30 cellular contexts compared by ENCODE assay signal in genomic region chr11:56910785-56911184, GRCh38.
A peak's percentile ranks its signal among the peaks of the same experiment; 100 is the strongest.
DNase-seq lines count a peak whose midpoint lies in the region; ATAC-seq, FAIRE-seq and TF ChIP-seq lines count a peak whose summit lies in the region.
"Had no signal": no experiment of that assay in that cellular context is flagged by ENCODE, and none has a peak within 500 bp of the region (broad histone marks: within the 10 kb centered on the region; RNA-seq: fewer than 3 reads in every experiment).

No MANE protein-coding gene starts in this region.

- H3K36me3 Mint-ChIP-seq in T-helper 17 cell (ENCODE audit: low read depth), result no peaks in the 10 kb centered on the region
- H3K36me3 Mint-ChIP-seq: CD8-positive, alpha-beta memory T cell; IgD-negative memory B cell; natural killer cell had no signal

- no peaks in the 10 kb centered on the region for H3K4me1 Mint-ChIP-seq in T-helper 17 cell
- H3K4me1 Mint-ChIP-seq: activated B cell treated with CpG ODN at 0.5 μM for 24 hours; CD8-positive, alpha-beta memory T cell; IgD-negative memory B cell; natural killer cell; stimulated activated naive CD8-positive, alpha-beta T cell treated with anti-CD3 and anti-CD28 coated beads, Interleukin-15, amount 100 ng/mL, for 72 hours had no signal

- H3K27me3 ChIP-seq in bronchial epithelial cell (ENCODE audit: control insufficient read depth, insufficient read depth, low read length), result no peaks in the 10 kb centered on the region
- no peaks in the 10 kb centered on the region for H3K27me3 ChIP-seq in prostate gland (replicated peaks; ENCODE audit: insufficient read depth)
- H3K27me3 ChIP-seq: BE2C, brain microvascular endothelial cell had no signal

- intact Hi-C loops in prostate gland (cut with DNase I), result no loop called here

- H3K4me3 ChIP-seq in bronchial epithelial cell (ENCODE audit: low read depth, low read length) (no peak overlapping the region), prostate gland (no peak overlapping the region)
- H3K4me3 ChIP-seq: left ventricle myocardium inferior, skin epidermis had no signal

- no peaks in the 10 kb centered on the region for H3K4me1 ChIP-seq in prostate gland (replicated peaks)
- H3K4me1 ChIP-seq: BE2C, left ventricle myocardium inferior had no signal

- H3K27ac Mint-ChIP-seq in T-helper 17 cell, result no peak overlapping the region
- H3K27ac Mint-ChIP-seq: activated B cell treated with CpG ODN at 0.5 μM for 24 hours; CD8-positive, alpha-beta memory T cell; IgD-negative memory B cell; natural killer cell; stimulated activated naive CD8-positive, alpha-beta T cell treated with anti-CD3 and anti-CD28 coated beads, Interleukin-15, amount 100 ng/mL, for 72 hours had no signal

- H3K9me3 ChIP-seq in T-helper 17 cell (ENCODE audit: control insufficient read depth, low read length, poor library complexity, severe bottlenecking) (peaks cover 3% of the 10 kb centered on the region), prostate gland (no peaks in the 10 kb centered on the region)
- H3K9me3 ChIP-seq: BE2C had no signal

- DNase-seq in COLO829 (ENCODE audit: low spot score) (peak; percentile 86), RKO (ENCODE audit: low spot score) (peak; percentile 11), bronchial epithelial cell (ENCODE audit: low read depth) (peak; percentile 70), glomerular visceral epithelial cell (ENCODE audit: extremely low spot score) (peak; percentile 37), T-helper 17 cell (no peak), prostate gland (ENCODE audit: low spot score) (no peak)
- DNase-seq: activated B cell treated with CpG ODN at 0.5 μM for 24 hours; activated CD4-positive, alpha-beta T cell treated with anti-CD3 and anti-CD28 coated beads, Interleukin-2, amount 50 U/mL, for 4 hours; activated naive CD4-positive, alpha-beta T cell treated with Interleukin-2 at 50 U/mL for 16 hours; BE2C; brain microvascular endothelial cell; CD8-positive, alpha-beta memory T cell; DMS53; effector CD8-positive, alpha-beta T cell; left ventricle myocardium inferior; natural killer cell; NCI-H1105 treated with DMSO at 0.1 percent for 48 hours; NCI-H2029 treated with DMSO at 0.1 percent for 48 hours; occipital lobe; Right ventricle myocardium superior; stimulated activated naive CD8-positive, alpha-beta T cell treated with anti-CD3 and anti-CD28 coated beads, Interleukin-15, amount 100 ng/mL, for 72 hours; SW 1271; T1000 had no signal

- 35% methylated on average over 9 of the region's 9 CpGs for WGBS in prostate gland

- no peak overlapping the region for H3K4me3 Mint-ChIP-seq in T-helper 17 cell
- H3K4me3 Mint-ChIP-seq: activated B cell treated with CpG ODN at 0.5 μM for 24 hours; CD8-positive, alpha-beta memory T cell; IgD-negative memory B cell; natural killer cell; stimulated activated naive CD8-positive, alpha-beta T cell treated with anti-CD3 and anti-CD28 coated beads, Interleukin-15, amount 100 ng/mL, for 72 hours had no signal

- TF ChIP-seq POLR2A in prostate gland (IDR thresholded peaks at IDR 0.05), result no peak

- H3K36me3 ChIP-seq in bronchial epithelial cell (ENCODE audit: control insufficient read depth, insufficient read depth, low read length) (no peaks in the 10 kb centered on the region), prostate gland (no peaks in the 10 kb centered on the region)
- H3K36me3 ChIP-seq: BE2C, brain microvascular endothelial cell, left ventricle myocardium inferior had no signal

- H3K27ac ChIP-seq in prostate gland, result no peak overlapping the region
- H3K27ac ChIP-seq: brain microvascular endothelial cell, left ventricle myocardium inferior had no signal

- no peak for ATAC-seq in T-helper 17 cell
- ATAC-seq in HG03565 (IDR thresholded peaks at IDR 0.05; ENCODE audit: unreplicated experiment), result no peak
- ATAC-seq in HG02588 (IDR thresholded peaks at IDR 0.05; ENCODE audit: unreplicated experiment), result no peak
- ATAC-seq: natural killer cell; stimulated activated naive CD8-positive, alpha-beta T cell treated with anti-CD3 and anti-CD28 coated beads, Interleukin-15, amount 100 ng/mL, for 72 hours had no signal

- TF ChIP-seq CTCF in bronchial epithelial cell (IDR thresholded peaks at IDR 0.05; ENCODE audit: insufficient read depth, low read length, severe bottlenecking), result no peak
- TF ChIP-seq CTCF in prostate gland (IDR thresholded peaks at IDR 0.05), result no peak

- FAIRE-seq in bronchial epithelial cell (lab: Jason Lieb, UNC), result no peak
- FAIRE-seq: colon, G401.6, H1 had no signal

- no peaks in the 10 kb centered on the region for H3K27me3 Mint-ChIP-seq in T-helper 17 cell
- H3K27me3 Mint-ChIP-seq: activated B cell treated with CpG ODN at 0.5 μM for 24 hours; CD8-positive, alpha-beta memory T cell; IgD-negative memory B cell; stimulated activated naive CD8-positive, alpha-beta T cell treated with anti-CD3 and anti-CD28 coated beads, Interleukin-15, amount 100 ng/mL, for 72 hours had no signal

Comparison
In these comparisons a context has a peak if more than half of its experiments do, and no peak if none do; other contexts are left out.
1. DNase-seq: peak in COLO829 (single experiment), RKO (single experiment), bronchial epithelial cell (single experiment) and glomerular visceral epithelial cell (single experiment); none in T-helper 17 cell (0 of 3) and prostate gland (single experiment).